ENCODE assay signal across 1 cellular context in genomic region chr10:102245101-102245931, GRCh38.
A peak's percentile ranks its signal among the peaks of the same experiment; 100 is the strongest.
TF ChIP-seq lines count a peak whose summit lies in the region.

TSS of gene GBF1 (plus strand) at chr10:102245532. CDS start at chr10:102258939, 13,407 bp downstream.

TF ChIP-seq in K562, 482 proteins besides CTCF, POLR2A, EP300 and RAD21 (continued from another document and continues in another):
- TF ChIP-seq HES1 (IDR thresholded peaks at IDR 0.05; ENCODE audit: low read depth), result no peak
- TF ChIP-seq CBFA2T2 (conservative IDR thresholded peaks at IDR 0.05), result no peak
- TF ChIP-seq HSF4 (CRISPR knock-in tag; IDR thresholded peaks at IDR 0.05; ENCODE audit: borderline replicate concordance), result no peak
- no peak for TF ChIP-seq POLR3A (IDR thresholded peaks at IDR 0.05; ENCODE audit: borderline replicate concordance, extremely low read depth, insufficient read depth, insufficient read length)
- no peak for TF ChIP-seq BDP1 (IDR thresholded peaks at IDR 0.05; ENCODE audit: insufficient read depth, insufficient read length)
- no peak for TF ChIP-seq ZNF644 (tag; IDR thresholded peaks at IDR 0.05; ENCODE audit: low read depth)
- TF ChIP-seq ZNF740 (CRISPR knock-in tag; IDR thresholded peaks at IDR 0.05), result no peak
- TF ChIP-seq ZNF740 (tag; IDR thresholded peaks at IDR 0.05), result no peak
- no peak for TF ChIP-seq STAG1 (CRISPR knock-in tag; IDR thresholded peaks at IDR 0.05; ENCODE audit: borderline replicate concordance)
- TF ChIP-seq PCBP1 (IDR thresholded peaks at IDR 0.05; ENCODE audit: low read depth, low read length, poor library complexity, severe bottlenecking), result no peak
- TF ChIP-seq CREB3L1 (IDR thresholded peaks at IDR 0.05; ENCODE audit: borderline replicate concordance, low read depth), result peak; percentile 98
- peak; percentile 68 for TF ChIP-seq RFX5 (IDR thresholded peaks at IDR 0.05; ENCODE audit: low read depth, low read length)
- TF ChIP-seq PTBP1 (IDR thresholded peaks at IDR 0.05; ENCODE audit: low read depth, low read length), result no peak
- no peak for TF ChIP-seq SOX6 (IDR thresholded peaks at IDR 0.05)
- TF ChIP-seq ZNF707 (CRISPR knock-in tag; conservative IDR thresholded peaks at IDR 0.05), result no peak
- no peak for TF ChIP-seq TAF15 (IDR thresholded peaks at IDR 0.05; ENCODE audit: low read depth, low read length)
- peak; percentile 42 for TF ChIP-seq MYC (IDR thresholded peaks at IDR 0.05; ENCODE audit: low read depth, low read length)
- no peak for TF ChIP-seq MYC (CRISPR knock-in tag; IDR thresholded peaks at IDR 0.05; ENCODE audit: borderline replicate concordance, low read depth)
- TF ChIP-seq ZNF512 (tag; IDR thresholded peaks at IDR 0.05), result no peak
- 0 out of 2 replicates have a peak, but pooled peaks have one; percentile 19 for TF ChIP-seq TRIM28 (IDR thresholded peaks at IDR 0.05)
- TF ChIP-seq SIX5 (IDR thresholded peaks at IDR 0.05; ENCODE audit: borderline replicate concordance in 1 of 2, insufficient read depth in 1 of 2, low read depth in 1 of 2, low read length in 2 of 2), result no peak; a peak in 1 of 4 replicates
- no peak for TF ChIP-seq TOE1 (IDR thresholded peaks at IDR 0.05; ENCODE audit: borderline replicate concordance)
- no peak for TF ChIP-seq TOE1 (CRISPR knock-in tag; IDR thresholded peaks at IDR 0.05; ENCODE audit: borderline replicate concordance, low read depth)
- TF ChIP-seq, protein P1, sequence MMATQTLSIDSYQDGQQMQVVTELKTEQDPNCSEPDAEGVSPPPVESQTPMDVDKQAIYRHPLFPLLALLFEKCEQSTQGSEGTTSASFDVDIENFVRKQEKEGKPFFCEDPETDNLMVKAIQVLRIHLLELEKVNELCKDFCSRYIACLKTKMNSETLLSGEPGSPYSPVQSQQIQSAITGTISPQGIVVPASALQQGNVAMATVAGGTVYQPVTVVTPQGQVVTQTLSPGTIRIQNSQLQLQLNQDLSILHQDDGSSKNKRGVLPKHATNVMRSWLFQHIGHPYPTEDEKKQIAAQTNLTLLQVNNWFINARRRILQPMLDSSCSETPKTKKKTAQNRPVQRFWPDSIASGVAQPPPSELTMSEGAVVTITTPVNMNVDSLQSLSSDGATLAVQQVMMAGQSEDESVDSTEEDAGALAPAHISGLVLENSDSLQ (IDR thresholded peaks at IDR 0.05), result peak; percentile 100
- TF ChIP-seq HEY1 (CRISPR knock-in tag; IDR thresholded peaks at IDR 0.05; ENCODE audit: borderline replicate concordance), result no peak
- no peak for TF ChIP-seq ZNF318 (IDR thresholded peaks at IDR 0.05; ENCODE audit: borderline replicate concordance in 1 of 2, low read depth in 1 of 2)
- TF ChIP-seq MCM7 (IDR thresholded peaks at IDR 0.05), result no peak
- TF ChIP-seq COPS2 (conservative IDR thresholded peaks at IDR 0.05), result no peak
- no peak for TF ChIP-seq ZNF354B (CRISPR knock-in tag; IDR thresholded peaks at IDR 0.05)
- TF ChIP-seq ZEB2 (IDR thresholded peaks at IDR 0.05), result no peak
- no peak; the same call in 1 of the 2 replicates for TF ChIP-seq E2F1 (CRISPR knock-in tag; IDR thresholded peaks at IDR 0.05)
- 0 out of 2 replicates have a peak, but pooled peaks have one; percentile 28 for TF ChIP-seq XRCC5 (IDR thresholded peaks at IDR 0.05; ENCODE audit: low read depth, low read length)
- TF ChIP-seq, protein P2, sequence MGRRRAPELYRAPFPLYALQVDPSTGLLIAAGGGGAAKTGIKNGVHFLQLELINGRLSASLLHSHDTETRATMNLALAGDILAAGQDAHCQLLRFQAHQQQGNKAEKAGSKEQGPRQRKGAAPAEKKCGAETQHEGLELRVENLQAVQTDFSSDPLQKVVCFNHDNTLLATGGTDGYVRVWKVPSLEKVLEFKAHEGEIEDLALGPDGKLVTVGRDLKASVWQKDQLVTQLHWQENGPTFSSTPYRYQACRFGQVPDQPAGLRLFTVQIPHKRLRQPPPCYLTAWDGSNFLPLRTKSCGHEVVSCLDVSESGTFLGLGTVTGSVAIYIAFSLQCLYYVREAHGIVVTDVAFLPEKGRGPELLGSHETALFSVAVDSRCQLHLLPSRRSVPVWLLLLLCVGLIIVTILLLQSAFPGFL (CRISPR knock-in tag; IDR thresholded peaks at IDR 0.05), result 0 out of 2 replicates have a peak, but pooled peaks have one; percentile 5
- no peak for TF ChIP-seq FOXK1 (CRISPR knock-in tag; IDR thresholded peaks at IDR 0.05; ENCODE audit: borderline replicate concordance)
- TF ChIP-seq CBFB (CRISPR knock-in tag; IDR thresholded peaks at IDR 0.05), result no peak
- TF ChIP-seq MXI1 (IDR thresholded peaks at IDR 0.05; ENCODE audit: low read depth, low read length), result 0 out of 2 replicates have a peak, but pooled peaks have one; percentile 5
- TF ChIP-seq ZNF780A (CRISPR knock-in tag; IDR thresholded peaks at IDR 0.05), result no peak
- TF ChIP-seq CBX8 (IDR thresholded peaks at IDR 0.05; ENCODE audit: borderline replicate concordance, extremely low read depth, low read depth, low read length, poor library complexity, severe bottlenecking), result no peak
- no peak for TF ChIP-seq ERF (CRISPR knock-in tag; IDR thresholded peaks at IDR 0.05)
- no peak for TF ChIP-seq ZBTB33 (CRISPR knock-in tag; IDR thresholded peaks at IDR 0.05)
